ENCODE assay signal across 20 cellular contexts in the genomic region with DNA sequence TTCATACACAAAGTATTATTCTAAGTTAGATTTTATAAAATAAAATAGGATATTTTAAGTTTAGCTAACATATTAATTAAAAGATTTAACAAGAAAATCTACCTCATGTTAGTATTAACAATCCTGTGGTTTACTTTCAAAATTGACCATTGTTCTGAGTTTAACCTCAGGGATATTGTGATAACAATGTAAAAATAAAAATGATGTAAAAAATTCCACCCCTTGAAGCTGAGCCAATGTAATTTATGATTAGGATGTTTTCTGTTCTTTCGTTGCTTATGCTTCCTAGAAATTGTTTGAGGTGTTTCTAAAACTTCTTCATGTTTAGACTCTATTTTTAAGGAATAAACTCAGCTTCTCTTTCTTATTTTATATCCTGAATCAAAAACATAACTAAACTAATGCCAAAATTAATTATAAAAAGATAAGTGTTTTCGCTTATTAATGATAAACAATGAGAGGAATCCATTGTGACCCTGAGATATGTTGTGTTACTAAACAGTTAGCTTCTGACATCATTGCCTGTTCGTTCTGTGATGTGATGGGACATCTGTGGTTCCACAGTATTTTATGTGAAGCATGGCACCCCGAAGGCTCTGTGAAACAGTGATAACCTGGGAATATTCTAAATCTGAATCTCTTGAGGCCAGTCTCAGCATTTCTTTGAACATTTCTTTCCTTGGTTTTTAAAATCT.
DNase-seq lines count a peak whose midpoint lies in the region; ATAC-seq, FAIRE-seq and TF ChIP-seq lines count a peak whose summit lies in the region.
"Had no signal": no experiment of that assay in that cellular context is flagged by ENCODE, and none has a peak within 500 bp of the region (broad histone marks: within the 10 kb centered on the region; RNA-seq: fewer than 3 reads in every experiment).

No MANE protein-coding gene starts in this region.

- H3K79me2 ChIP-seq in K562 (ENCODE audit: control insufficient read depth, insufficient read depth, low read length): no peaks in the 10 kb centered on the region

- no peak overlapping the region for H3K9ac ChIP-seq in K562 (ENCODE audit: insufficient read depth in 1 of 2, low read depth in 2 of 2, low read length in 2 of 2)
- H3K9ac ChIP-seq: BLaER1 treated with 17β-estradiol and CSF1 and Interleukin-3, amounts not matched to agents 10 nM and 100 nM had no signal

- no peak for TF ChIP-seq RAD21 in K562 (CRISPR knock-in tag; conservative IDR thresholded peaks at IDR 0.05 in 1 of 2, IDR thresholded peaks at IDR 0.05 in 1 of 2)

- DNase-seq in K562 (ENCODE audit: extremely low read depth in 1 of 4, low spot score in 3 of 4): no peak
- DNase-seq in NCI-H1694 (lab: John Stamatoyannopoulos, UW): no peak
- no peak for DNase-seq in NCI-H345 treated with DMSO at 0.1 percent for 48 hours (lab: John Stamatoyannopoulos, UW; ENCODE audit: unreplicated experiment)
- DNase-seq in type B pancreatic cell (ENCODE audit: extremely low spot score, unreplicated experiment): no peak
- DNase-seq: Calu3; CD8-positive, alpha-beta T cell; HFFc6; NCI-H1105 treated with DMSO at 0.1 percent for 48 hours; NCI-H1694 treated with DMSO at 0.1 percent for 48 hours; NCI-H2227 treated with DMSO at 0.1 percent for 48 hours; NCI-H524; NCI-H82; PC-3; SIG-M5 had no signal

- no peaks in the 10 kb centered on the region for H3K4me1 ChIP-seq in K562 (replicated peaks in 1 of 2; ENCODE audit: control insufficient read depth in 2 of 2, insufficient read depth in 2 of 2, low read length in 2 of 2)
- H3K4me1 ChIP-seq: BLaER1 treated with 17β-estradiol and CSF1 and Interleukin-3, amounts not matched to agents 10 nM and 100 nM had no signal

- H3K9me3 ChIP-seq in K562 (replicated peaks; ENCODE audit: control insufficient read depth, insufficient read depth, low read depth, low read length): no peaks in the 10 kb centered on the region
- H3K9me3 ChIP-seq: BLaER1 treated with 17β-estradiol and CSF1 and Interleukin-3, amounts not matched to agents 10 nM and 100 nM had no signal

- ATAC-seq in K562: no peak
- ATAC-seq in GM19455 (IDR thresholded peaks at IDR 0.05; ENCODE audit: unreplicated experiment): no peak
- ATAC-seq: CD8-positive, alpha-beta T cell; PC-3 had no signal

- in situ Hi-C loops in K562 (cut with MboI): no loop called here

- intact Hi-C loops in K562 (cut with micrococcal nuclease): no loop called here

- no peak overlapping the region for H3K27ac ChIP-seq in K562 (ENCODE audit: extremely low read depth, low read depth, low read length)
- H3K27ac ChIP-seq: BLaER1 treated with 17β-estradiol and CSF1 and Interleukin-3, amounts not matched to agents 10 nM and 100 nM; RWPE1 had no signal

- 33% methylated on average over 4 of the region's 4 CpGs for WGBS in K562 (ENCODE audit: insufficient coverage, low coverage, missing lambda C conversion rate)

- H3K9me3 Mint-ChIP-seq in nephron (peaks cover 2% of the 10 kb centered on the region), type B pancreatic cell (no peaks in the 10 kb centered on the region)
- H3K9me3 Mint-ChIP-seq: CD8-positive, alpha-beta T cell; HFFc6 had no signal

- CTCF ChIA-PET in K562 (lab: Yijun Ruan, JAX; ENCODE audit: low intra/inter-chr PET ratio): no interaction called here

- H3K4me2 ChIP-seq in K562 (ENCODE audit: insufficient read depth, low read length): no peak overlapping the region
- H3K4me2 ChIP-seq: BLaER1 treated with 17β-estradiol and CSF1 and Interleukin-3, amounts not matched to agents 10 nM and 100 nM had no signal

- POLR2A ChIA-PET in K562 (lab: Yijun Ruan, JAX): interaction anchor here (0.6 to 1.4 kb wide), 3 partner anchors 12 to 342 kb away, joined by 3 to 4 read pairs (median 3); no protein-coding TSS in a partner anchor

- no peak for TF ChIP-seq POLR2A in K562 (conservative IDR thresholded peaks at IDR 0.05)

- H3K27me3 ChIP-seq in K562 (ENCODE audit: control insufficient read depth in 2 of 2, insufficient read depth in 2 of 2, low read length in 2 of 2): no peaks in the 10 kb centered on the region
- H3K27me3 ChIP-seq: BLaER1 treated with 17β-estradiol and CSF1 and Interleukin-3, amounts not matched to agents 10 nM and 100 nM had no signal

- H3K4me3 ChIP-seq in K562: no peak overlapping the region
- H3K4me3 ChIP-seq: BLaER1 treated with 17β-estradiol and CSF1 and Interleukin-3, amounts not matched to agents 10 nM and 100 nM had no signal

- no peaks in the 10 kb centered on the region for H3K27me3 Mint-ChIP-seq in nephron (ENCODE audit: low read depth)
- no peaks in the 10 kb centered on the region for H3K27me3 Mint-ChIP-seq in type B pancreatic cell

- H3K4me1 Mint-ChIP-seq in nephron (peaks cover 56% of the 10 kb centered on the region), type B pancreatic cell (ENCODE audit: unreplicated experiment) (peaks cover 21% of the 10 kb centered on the region)

- FAIRE-seq in K562 (lab: Jason Lieb, UNC): no peak
- FAIRE-seq in endometrium (lab: Jason Lieb, UNC): peak; percentile 85
- FAIRE-seq: GM12891 had no signal

- no peak for TF ChIP-seq EP300 in K562 (IDR thresholded peaks at IDR 0.05; ENCODE audit: low read length)

- no peaks in the 10 kb centered on the region for H4K20me1 ChIP-seq in K562 (replicated peaks; ENCODE audit: control insufficient read depth, insufficient read depth, low read length)
- H4K20me1 ChIP-seq: BLaER1 treated with 17β-estradiol and CSF1 and Interleukin-3, amounts not matched to agents 10 nM and 100 nM had no signal

- H3K9me1 ChIP-seq in K562 (ENCODE audit: control insufficient read depth, insufficient read depth, low read length): no peaks in the 10 kb centered on the region

- H3K4me3 Mint-ChIP-seq in nephron (no peak overlapping the region), type B pancreatic cell (no peak overlapping the region)
- H3K4me3 Mint-ChIP-seq: CD8-positive, alpha-beta T cell; HFFc6 had no signal

- TF ChIP-seq CTCF in K562 (IDR thresholded peaks at IDR 0.05 in 2 of 3, conservative IDR thresholded peaks at IDR 0.05 in 1 of 3; ENCODE audit: insufficient read depth in 2 of 3, low read depth in 1 of 3, low read length in 3 of 3) (no peak), nephron (IDR thresholded peaks at IDR 0.05; ENCODE audit: unreplicated experiment in 3 of 3) (no peak), type B pancreatic cell (conservative IDR thresholded peaks at IDR 0.05) (no peak)

- no peaks in the 10 kb centered on the region for H3K36me3 ChIP-seq in K562 (ENCODE audit: control insufficient read depth, insufficient read depth, low read length)
- H3K36me3 ChIP-seq: BLaER1 treated with 17β-estradiol and CSF1 and Interleukin-3, amounts not matched to agents 10 nM and 100 nM had no signal

- H3K36me3 Mint-ChIP-seq in nephron (ENCODE audit: low read depth) (no peaks in the 10 kb centered on the region), type B pancreatic cell (no peaks in the 10 kb centered on the region)
- H3K36me3 Mint-ChIP-seq: CD8-positive, alpha-beta T cell had no signal

- H3K27ac Mint-ChIP-seq in nephron (peak overlapping the region; percentile 38 to 82 (median 70)), type B pancreatic cell (no peak overlapping the region)
- H3K27ac Mint-ChIP-seq: CD8-positive, alpha-beta T cell; HFFc6 had no signal

- H2AFZ ChIP-seq in K562 (ENCODE audit: low read depth, low read length): 0 out of 2 replicates have a peak overlapping the region, but pooled peaks have one; percentile 14

- no TSS peak for BruUV-seq in K562 (replicated peaks; lab: Mats Ljungman, UMichigan)

TF ChIP-seq in K562, 482 proteins besides CTCF, POLR2A, EP300 and RAD21 (continues in another document):
- TF ChIP-seq FUS (optimal IDR thresholded peaks at IDR 0.05; ENCODE audit: low read depth, low read length) (no peak), ADNP (tag; IDR thresholded peaks at IDR 0.05) (no peak), MCM3 (IDR thresholded peaks at IDR 0.05) (no peak), IRF2 (CRISPR knock-in tag; IDR thresholded peaks at IDR 0.05) (no peak), HMGN3 (IDR thresholded peaks at IDR 0.05; ENCODE audit: borderline replicate concordance, extremely low read depth, insufficient read length, low read depth, low read length) (no peak), MAFK (IDR thresholded peaks at IDR 0.05; ENCODE audit: low read length) (no peak), MEF2A (IDR thresholded peaks at IDR 0.05; ENCODE audit: control insufficient read depth, low read depth, low read length) (no peak), LEF1 (IDR thresholded peaks at IDR 0.05) (no peak), ARHGAP35 (IDR thresholded peaks at IDR 0.05; ENCODE audit: partially characterized antibody) (no peak), POLR2G (IDR thresholded peaks at IDR 0.05; ENCODE audit: low read depth, low read length) (no peak), HDGF (IDR thresholded peaks at IDR 0.05) (no peak), NONO (IDR thresholded peaks at IDR 0.05; ENCODE audit: low read depth in 2 of 2, low read length in 1 of 2) (no peak), PHB (CRISPR knock-in tag; IDR thresholded peaks at IDR 0.05) (no peak), ZBTB33 (CRISPR knock-in tag; IDR thresholded peaks at IDR 0.05) (no peak), NUFIP1 (IDR thresholded peaks at IDR 0.05; ENCODE audit: partially characterized antibody) (no peak), ESRRB (CRISPR knock-in tag; IDR thresholded peaks at IDR 0.05; ENCODE audit: borderline replicate concordance) (no peak), STAT5B (CRISPR knock-in tag; IDR thresholded peaks at IDR 0.05) (no peak)
- TF ChIP-seq, protein P1, sequence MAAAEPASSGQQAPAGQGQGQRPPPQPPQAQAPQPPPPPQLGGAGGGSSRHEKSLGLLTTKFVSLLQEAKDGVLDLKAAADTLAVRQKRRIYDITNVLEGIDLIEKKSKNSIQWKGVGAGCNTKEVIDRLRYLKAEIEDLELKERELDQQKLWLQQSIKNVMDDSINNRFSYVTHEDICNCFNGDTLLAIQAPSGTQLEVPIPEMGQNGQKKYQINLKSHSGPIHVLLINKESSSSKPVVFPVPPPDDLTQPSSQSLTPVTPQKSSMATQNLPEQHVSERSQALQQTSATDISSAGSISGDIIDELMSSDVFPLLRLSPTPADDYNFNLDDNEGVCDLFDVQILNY (CRISPR knock-in tag; IDR thresholded peaks at IDR 0.05): no peak
